In the genomic region with DNA sequence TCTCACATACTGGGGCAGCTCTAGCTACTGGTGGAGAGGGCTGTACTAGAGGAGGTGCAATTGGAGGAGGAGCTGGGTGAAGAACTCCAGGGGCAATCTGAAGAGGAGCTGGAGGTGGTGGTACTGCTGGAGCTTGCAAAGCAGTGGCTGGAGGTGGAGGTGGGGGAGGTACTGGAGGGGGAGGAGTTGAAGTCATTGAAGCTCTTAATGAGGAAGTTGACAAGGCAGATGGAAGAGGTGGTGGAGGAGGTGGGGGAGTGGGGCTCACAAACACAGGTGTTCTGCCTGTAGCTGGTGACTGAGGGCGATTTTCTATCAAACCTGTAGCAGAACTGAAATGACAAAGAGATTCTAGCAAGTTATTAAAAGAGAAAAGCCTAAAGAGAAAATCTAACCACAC, we compare ENCODE assay signal across 15 cellular contexts.
A peak's percentile ranks its signal among the peaks of the same experiment; 100 is the strongest.
DNase-seq lines count a peak whose midpoint lies in the region; ATAC-seq and TF ChIP-seq lines count a peak whose summit lies in the region.
"Had no signal": no experiment of that assay in that cellular context is flagged by ENCODE, and none has a peak within 500 bp of the region (broad histone marks: within the 10 kb centered on the region; RNA-seq: fewer than 3 reads in every experiment).

No MANE protein-coding gene starts in this region.

- CTCF ChIA-PET in RWPE1 (lab: Yijun Ruan, JAX) = interaction anchor here (0.5 kb wide), 2 partner anchors 13 to 77 kb away, joined by 3 read pairs; no protein-coding TSS in a partner anchor

- H3K9me3 Mint-ChIP-seq in stimulated activated naive B cell treated with anti-CD40 and anti-IgM and Interleukin-4, amounts not matched to agents 10 μg/mL and 1 μg/mL and 100 μg/mL, for 72 hours = peaks cover 0 to 2% of the 10 kb centered on the region in 2 donors

- DNase-seq in NCI-H146 (lab: John Stamatoyannopoulos, UW) (peak; percentile 1), NCI-H146 treated with DMSO at 0.1 percent for 48 hours (lab: John Stamatoyannopoulos, UW; ENCODE audit: unreplicated experiment) (no peak), RWPE1 (ENCODE audit: low spot score) (no peak), T-helper 2 cell (no peak), SW480 (ENCODE audit: low spot score) (no peak)
- DNase-seq in stimulated activated naive B cell treated with anti-CD40 and anti-IgM and Interleukin-4, amounts not matched to agents 10 μg/mL and 1 μg/mL and 100 μg/mL, for 72 hours = peak; percentile 2
- DNase-seq: activated CD8-positive, alpha-beta memory T cell treated with anti-CD3 and anti-CD28 coated beads, Interleukin-2, amount 50 U/mL, for 48 hours; erythroblast; MG63; NCI-H510A; SHP77; stimulated activated CD4-positive, alpha-beta T cell treated with anti-CD3 and anti-CD28 coated beads, Interleukin-12 subunit alpha, Interleukin-12 subunit beta, amount 100 ng/mL, for 4 hours; transverse colon had no signal

- H3K27me3 Mint-ChIP-seq in stimulated activated naive B cell treated with anti-CD40 and anti-IgM and Interleukin-4, amounts not matched to agents 10 μg/mL and 1 μg/mL and 100 μg/mL, for 72 hours = no peaks in the 10 kb centered on the region

- H3K27ac Mint-ChIP-seq in stimulated activated naive B cell treated with anti-CD40 and anti-IgM and Interleukin-4, amounts not matched to agents 10 μg/mL and 1 μg/mL and 100 μg/mL, for 72 hours = no peak overlapping the region

- no peak overlapping the region for H3K4me3 Mint-ChIP-seq in stimulated activated naive B cell treated with anti-CD40 and anti-IgM and Interleukin-4, amounts not matched to agents 10 μg/mL and 1 μg/mL and 100 μg/mL, for 72 hours

- no peak for TF ChIP-seq CTCF in RWPE1 (conservative IDR thresholded peaks at IDR 0.05; ENCODE audit: low read depth)

- peaks cover 6 to 18% of the 10 kb centered on the region in 2 donors for H3K36me3 Mint-ChIP-seq in stimulated activated naive B cell treated with anti-CD40 and anti-IgM and Interleukin-4, amounts not matched to agents 10 μg/mL and 1 μg/mL and 100 μg/mL, for 72 hours

- H3K27ac ChIP-seq in RWPE1 = peak overlapping the region; percentile 40
- H3K27ac ChIP-seq: transverse colon had no signal

- ATAC-seq in HG02884 (IDR thresholded peaks at IDR 0.05; ENCODE audit: unreplicated experiment) (peak; percentile 74), HG03045 (IDR thresholded peaks at IDR 0.05; ENCODE audit: unreplicated experiment) (no peak)
- peak; percentile 89 to 91 for ATAC-seq in stimulated activated naive B cell treated with anti-CD40 and anti-IgM and Interleukin-4, amounts not matched to agents 10 μg/mL and 1 μg/mL and 100 μg/mL, for 72 hours (replicated peaks)

- peaks cover 7 to 16% of the 10 kb centered on the region in 2 donors for H3K4me1 Mint-ChIP-seq in stimulated activated naive B cell treated with anti-CD40 and anti-IgM and Interleukin-4, amounts not matched to agents 10 μg/mL and 1 μg/mL and 100 μg/mL, for 72 hours

- POLR2A ChIA-PET in RWPE1 (lab: Yijun Ruan, JAX; ENCODE audit: low non-redundant PET) = no interaction called here

Comparison
In these comparisons a context has a peak if more than half of its experiments do, and no peak if none do; other contexts are left out.
1. DNase-seq: peak in NCI-H146 (single experiment) and stimulated activated naive B cell treated with anti-CD40 and anti-IgM and Interleukin-4, amounts not matched to agents 10 μg/mL and 1 μg/mL and 100 μg/mL, for 72 hours (single experiment); none in NCI-H146 treated with DMSO at 0.1 percent for 48 hours (single experiment), RWPE1 (single experiment), T-helper 2 cell (0 of 5) and SW480 (single experiment).